7 cellular contexts compared by ENCODE assay signal in the genomic region with DNA sequence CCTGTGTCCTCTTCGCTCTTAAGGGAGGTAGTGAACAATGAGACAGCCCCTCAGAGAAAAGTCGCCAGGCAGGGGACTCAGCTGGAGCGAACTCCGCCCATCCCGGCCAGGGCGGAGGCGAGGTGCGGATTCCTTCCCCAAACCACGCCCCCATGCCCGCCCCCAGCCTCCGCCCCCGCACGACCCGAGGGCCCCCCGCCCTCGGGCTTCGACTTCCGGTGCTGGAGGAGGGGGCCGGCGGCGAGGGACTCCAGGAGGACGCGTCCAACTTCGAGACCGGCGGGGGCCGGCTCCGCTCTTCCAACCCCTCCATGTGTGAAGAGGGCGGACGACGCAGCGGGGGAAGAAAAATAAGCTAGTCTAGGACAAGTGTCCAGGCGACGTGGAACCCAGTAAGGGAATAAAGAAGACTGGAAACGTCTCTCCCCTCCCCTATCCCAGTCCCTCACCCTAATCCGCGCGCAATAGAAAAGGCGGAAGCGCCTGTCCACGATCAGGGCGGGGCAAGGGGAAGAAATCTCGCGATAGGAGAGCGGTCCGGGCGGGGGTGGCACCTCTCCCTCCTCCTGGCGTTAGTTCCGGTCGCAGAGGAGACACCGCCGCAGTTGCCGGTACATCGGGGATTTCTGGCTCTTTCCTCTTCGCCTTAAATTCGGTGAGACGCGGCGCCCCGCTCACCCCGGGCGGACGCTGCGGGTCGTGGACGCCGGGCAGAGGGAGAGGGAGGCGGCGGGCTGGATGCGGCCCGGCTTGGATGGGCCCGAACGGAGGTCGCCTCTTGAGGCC. TPM values are rescaled to one million over a fixed set of nuclear protein-coding genes. Genes with fewer than 3 reads are reported as not detected.
DNase-seq lines count a peak whose midpoint lies in the region; ATAC-seq, FAIRE-seq and TF ChIP-seq lines count a peak whose summit lies in the region.

Gene BZW1 (plus strand): TSS at position 575 of the 786 bp plus-strand sequence. CDS start 1,308 bp downstream, outside the sequence.

- FAIRE-seq in GM18507 (lab: Jason Lieb, UNC), result peak; percentile 94

- TF ChIP-seq CTCF in astrocyte of the cerebellum (IDR thresholded peaks at IDR 0.05; ENCODE audit: low read depth, low read length, missing control alignments), result no peak

- H3K4me3 ChIP-seq in astrocyte of the cerebellum (ENCODE audit: low read depth, low read length), result peak within 1 kb of the TSS; percentile 78

- peak; percentile 71 for ATAC-seq in HG02981 (IDR thresholded peaks at IDR 0.05; ENCODE audit: unreplicated experiment)

- in situ Hi-C loops in astrocyte of the cerebellum (cut with HindIII; ENCODE audit: low sequenced_read_pairs), result no loop called here

- peak; percentile 96 for DNase-seq in GM18507 (ENCODE audit: extremely low spot score, insufficient read length, low read depth)
- peak; percentile 82 for DNase-seq in NCI-H2029 treated with DMSO at 0.1 percent for 48 hours (lab: John Stamatoyannopoulos, UW)
- peak; percentile 96 for DNase-seq in T-helper 9 cell
- DNase-seq in astrocyte of the cerebellum (ENCODE audit: low read depth), result peak; percentile 92
- peak; percentile 95 for DNase-seq in hepatic stellate cell (ENCODE audit: low spot score)
- DNase-seq in renal cortical epithelial cell (ENCODE audit: low read depth), result peak; percentile 81

RNA-seq across cellular contexts. Expression of gene BZW1, which starts in this region (rescaled TPM):
- 398 and 823 TPM in 2 replicates for total RNA-seq in renal cortical epithelial cell

Comparison
In these comparisons a context has a peak if more than half of its experiments do, and no peak if none do; other contexts are left out.
1. Peak in every context shown above with its lines: DNase-seq, ATAC-seq and H3K4me3 ChIP-seq.